ENCODE assay signal across 9 cellular contexts in genomic region chr2:237859533-237860272, GRCh38. TPM values are rescaled to one million over a fixed set of nuclear protein-coding genes. Genes with fewer than 3 reads are reported as not detected.
DNase-seq lines count a peak whose midpoint lies in the region; FAIRE-seq and TF ChIP-seq lines count a peak whose summit lies in the region.
"Had no signal": no experiment of that assay in that cellular context is flagged by ENCODE, and none has a peak within 500 bp of the region (broad histone marks: within the 10 kb centered on the region; RNA-seq: fewer than 3 reads in every experiment).

Gene RAMP1, plus strand, starts transcription at chr2:237859623. Its CDS starts 53 bp downstream, at chr2:237859676.

- peak within 1 kb of the TSS; percentile 72 for H2AFZ ChIP-seq in astrocyte (ENCODE audit: low read depth, low read length)

- H3K4me2 ChIP-seq in astrocyte (ENCODE audit: low read length) = peak within 1 kb of the TSS; percentile 87

- no peak within 1 kb of the TSS for H3K27ac ChIP-seq in HUES64 (ENCODE audit: low read depth, low read length)
- no peak within 1 kb of the TSS for H3K27ac ChIP-seq in astrocyte (ENCODE audit: low read depth, low read length)

- no peaks in the 10 kb centered on the region for H3K36me3 Mint-ChIP-seq in astrocyte (ENCODE audit: low read depth, unreplicated experiment)

- no peaks in the 10 kb centered on the region for H3K9me3 Mint-ChIP-seq in astrocyte (ENCODE audit: unreplicated experiment)

- no peaks in the 10 kb centered on the region for H4K20me1 ChIP-seq in astrocyte (ENCODE audit: insufficient read depth, low read length)

- no peak for FAIRE-seq in astrocyte (lab: Jason Lieb, UNC)

- H3K4me1 Mint-ChIP-seq in astrocyte (ENCODE audit: low read depth, unreplicated experiment) = peaks cover 20% of the 10 kb centered on the region

- H3K4me3 ChIP-seq in AG09309 (ENCODE audit: control insufficient read depth, low read depth, low read length) = peak within 1 kb of the TSS; percentile 48
- H3K4me3 ChIP-seq in HUES64 (ENCODE audit: low read length) = peak within 1 kb of the TSS; percentile 58
- peak within 1 kb of the TSS; percentile 47 for H3K4me3 ChIP-seq in astrocyte (ENCODE audit: insufficient read depth, low read depth, low read length)
- H3K4me3 ChIP-seq in iPS-15b (ENCODE audit: low read depth, low read length) = peak within 1 kb of the TSS; percentile 43
- peak within 1 kb of the TSS; percentile 43 for H3K4me3 ChIP-seq in skeletal muscle cell (ENCODE audit: low read depth, low read length)

- H3K4me3 Mint-ChIP-seq in astrocyte (ENCODE audit: unreplicated experiment) = peak within 1 kb of the TSS; percentile 81

- no peaks in the 10 kb centered on the region for H3K9me3 ChIP-seq in HUES64 (ENCODE audit: insufficient read depth, low read depth, low read length)
- H3K9me3 ChIP-seq in astrocyte (ENCODE audit: insufficient read depth, low read depth, low read length) = no peaks in the 10 kb centered on the region
- H3K9me3 ChIP-seq in iPS-15b (ENCODE audit: control insufficient read depth, insufficient read depth, low read length) = no peaks in the 10 kb centered on the region

- TF ChIP-seq CTCF in AG09309 (IDR thresholded peaks at IDR 0.05; ENCODE audit: control insufficient read depth, insufficient read depth, low read depth, low read length, missing control alignments) (no peak), astrocyte (IDR thresholded peaks at IDR 0.05; ENCODE audit: insufficient read depth, low read depth, low read length) (no peak)

- H3K36me3 ChIP-seq in HUES64 (ENCODE audit: insufficient read depth, low read length) (no peaks in the 10 kb centered on the region), astrocyte (ENCODE audit: insufficient read depth, low read length) (no peaks in the 10 kb centered on the region), iPS-15b (ENCODE audit: control insufficient read depth, insufficient read depth, low read length) (no peaks in the 10 kb centered on the region)

- no peaks in the 10 kb centered on the region for H3K79me2 ChIP-seq in astrocyte (ENCODE audit: insufficient read depth, low read length)

- H3K9ac ChIP-seq in HUES64 (ENCODE audit: low read depth, low read length) (no peak within 1 kb of the TSS; the same call in 1 of the 2 replicates), astrocyte (ENCODE audit: low read length) (peak within 1 kb of the TSS; percentile 6), iPS-15b (ENCODE audit: low read depth, low read length) (no peak within 1 kb of the TSS)

- no peak for DNase-seq in AG09309 (ENCODE audit: low read depth)
- DNase-seq in astrocyte (ENCODE audit: low read depth) = no peak
- DNase-seq in skeletal muscle cell (ENCODE audit: low read depth) = no peak
- no peak for DNase-seq in stimulated activated naive CD4-positive, alpha-beta T cell (lab: John Stamatoyannopoulos, UW)
- no peak for DNase-seq in T1000 (lab: John Stamatoyannopoulos, UW)
- DNase-seq in NCI-H345 (lab: John Stamatoyannopoulos, UW) = no peak

- H3K27me3 Mint-ChIP-seq in astrocyte (ENCODE audit: low read depth, unreplicated experiment) = peaks cover 27% of the 10 kb centered on the region

- H3K27me3 ChIP-seq in HUES64 (ENCODE audit: insufficient read depth, low read length) (peaks cover 48% of the 10 kb centered on the region), astrocyte (ENCODE audit: insufficient read depth, low read length) (peaks cover 4% of the 10 kb centered on the region), iPS-15b (ENCODE audit: control insufficient read depth, insufficient read depth, low read length) (peaks cover 59% of the 10 kb centered on the region)

- peak within 1 kb of the TSS; percentile 90 for H3K27ac Mint-ChIP-seq in astrocyte (ENCODE audit: unreplicated experiment)

- H3K4me1 ChIP-seq in HUES64 (ENCODE audit: insufficient read depth, low read length) (no peaks in the 10 kb centered on the region; the same call in 1 of the 2 replicates), astrocyte (ENCODE audit: insufficient read depth, low read length) (peaks cover 16% of the 10 kb centered on the region), iPS-15b (ENCODE audit: control insufficient read depth, insufficient read depth, low read length) (peaks cover 3% of the 10 kb centered on the region)

- 2% methylated on average over 78 of the region's 79 CpGs for WGBS in HUES64

RNA-seq across cellular contexts. Expression of gene RAMP1, which starts in this region (rescaled TPM):
- not detected for polyA plus RNA-seq in HUES64 (2013, experiment 1 of 2)
- 0.82 TPM for polyA plus RNA-seq in HUES64 (2013, experiment 2 of 2)
- 9.1 and 13.7 TPM in 2 replicates for total RNA-seq in astrocyte
- total RNA-seq: dermis microvascular lymphatic vessel endothelial cell had no signal
